In the genomic region with DNA sequence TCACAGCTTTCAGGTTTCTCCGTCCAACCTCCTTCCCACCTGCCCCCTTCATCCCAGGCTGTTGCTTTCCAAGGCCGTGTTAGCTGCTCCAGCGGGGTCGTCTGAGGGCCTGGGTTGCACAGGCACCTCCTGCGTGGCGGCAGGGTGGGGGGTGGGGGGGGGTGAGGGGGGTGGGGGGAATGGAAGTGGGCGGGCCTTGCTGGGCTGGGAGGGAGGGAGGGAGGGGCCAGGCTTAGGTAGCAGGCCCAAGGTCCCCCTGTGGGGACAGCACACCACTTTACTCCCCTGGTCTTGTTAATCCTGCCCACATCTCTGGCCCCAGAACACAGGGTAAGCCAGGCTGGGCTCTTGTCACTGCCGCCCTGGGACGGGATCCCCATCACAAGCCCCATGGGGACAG, we compare ENCODE assay signal across 14 cellular contexts.
DNase-seq lines count a peak whose midpoint lies in the region; ATAC-seq and TF ChIP-seq lines count a peak whose summit lies in the region.
"Had no signal": no experiment of that assay in that cellular context is flagged by ENCODE, and none has a peak within 500 bp of the region (broad histone marks: within the 10 kb centered on the region; RNA-seq: fewer than 3 reads in every experiment).

No MANE protein-coding gene starts in this region.

- H3K9me3 ChIP-seq in BLaER1: no peaks in the 10 kb centered on the region
- H3K9me3 ChIP-seq in WERI-Rb-1 (ENCODE audit: severe bottlenecking): no peaks in the 10 kb centered on the region
- H3K9me3 ChIP-seq in neuronal stem cell (replicated peaks in 1 of 2; ENCODE audit: control insufficient read depth in 2 of 2, insufficient read depth in 1 of 2, low read depth in 1 of 2, low read length in 2 of 2): no peaks in the 10 kb centered on the region
- no peaks in the 10 kb centered on the region for H3K9me3 ChIP-seq in upper lobe of right lung
- no peaks in the 10 kb centered on the region for H3K9me3 ChIP-seq in PC-3 (ENCODE audit: low read length)
- H3K9me3 ChIP-seq: Caco-2 had no signal

- H3K9ac ChIP-seq in BLaER1: 0 out of 2 replicates have a peak overlapping the region, but pooled peaks have one; percentile 15
- no peak overlapping the region for H3K9ac ChIP-seq in neuronal stem cell (ENCODE audit: low read depth, low read length, poor library complexity)
- no peak overlapping the region for H3K9ac ChIP-seq in PC-3 (ENCODE audit: low read length)
- H3K9ac ChIP-seq: KMS-11 had no signal

- no peak overlapping the region for H2BK120ac ChIP-seq in neuronal stem cell (ENCODE audit: low read depth, low read length)

- POLR2A ChIA-PET in PC-3 (lab: Charles Lee; ENCODE audit: unreplicated experiment): no interaction called here

- no peak overlapping the region for H2BK12ac ChIP-seq in neuronal stem cell (ENCODE audit: low read length)

- CTCF ChIA-PET in PC-3 (lab: Charles Lee): no interaction called here

- H2AK5ac ChIP-seq in neuronal stem cell (ENCODE audit: low read depth, low read length): no peak overlapping the region

- ATAC-seq in GM23338 (peak; percentile 20; the same call in 2 of the 3 replicates), upper lobe of right lung (no peak), HG03354 (IDR thresholded peaks at IDR 0.05; ENCODE audit: poor library complexity, severe bottlenecking, unreplicated experiment) (no peak), PC-3 (no peak)
- ATAC-seq: HCT116 had no signal

- H3K36me3 ChIP-seq in BLaER1: peaks cover 77% of the 10 kb centered on the region
- no peaks in the 10 kb centered on the region for H3K36me3 ChIP-seq in GM23338 (ENCODE audit: insufficient read depth)
- H3K36me3 ChIP-seq in WERI-Rb-1: peaks cover 29% of the 10 kb centered on the region
- H3K36me3 ChIP-seq in neuronal stem cell (replicated peaks in 1 of 2; ENCODE audit: control insufficient read depth in 2 of 2, insufficient read depth in 2 of 2, low read length in 2 of 2): peaks cover 27 to 28% of the 10 kb centered on the region in 2 donors
- peaks cover 34% of the 10 kb centered on the region for H3K36me3 ChIP-seq in upper lobe of right lung
- H3K36me3 ChIP-seq in PC-3 (ENCODE audit: low read depth, low read length): no peaks in the 10 kb centered on the region

- H3K27me3 ChIP-seq in BLaER1: no peaks in the 10 kb centered on the region
- no peaks in the 10 kb centered on the region for H3K27me3 ChIP-seq in GM23338 (ENCODE audit: insufficient read depth)
- no peaks in the 10 kb centered on the region for H3K27me3 ChIP-seq in WERI-Rb-1 (ENCODE audit: insufficient read depth, low read depth, severe bottlenecking)
- H3K27me3 ChIP-seq in neuronal stem cell (ENCODE audit: control insufficient read depth in 3 of 3, insufficient read depth in 3 of 3, low read depth in 1 of 3, low read length in 3 of 3): no peaks in the 10 kb centered on the region
- H3K27me3 ChIP-seq in upper lobe of right lung: no peaks in the 10 kb centered on the region
- H3K27me3 ChIP-seq in PC-3 (ENCODE audit: low read length): no peaks in the 10 kb centered on the region

- no peaks in the 10 kb centered on the region for H3K27me3 Mint-ChIP-seq in GM23338 (ENCODE audit: insufficient read depth, low read depth, poor library complexity)
- H3K27me3 Mint-ChIP-seq: B cell; CD4-positive, alpha-beta T cell had no signal

- H3F3A ChIP-seq in GM23338 (replicated peaks; ENCODE audit: low read depth) (no peaks in the 10 kb centered on the region), PC-3 (ENCODE audit: low read length, unreplicated experiment) (no peaks in the 10 kb centered on the region)

- no peak overlapping the region for H3K4me3 Mint-ChIP-seq in GM23338
- H3K4me3 Mint-ChIP-seq: B cell; CD4-positive, alpha-beta T cell; HFFc6 had no signal

- H2BK5ac ChIP-seq in neuronal stem cell (ENCODE audit: low read length): peak overlapping the region; percentile 24

- no peak overlapping the region for H3K4ac ChIP-seq in neuronal stem cell (ENCODE audit: low read length)

- no peak overlapping the region for H3K27ac Mint-ChIP-seq in GM23338
- H3K27ac Mint-ChIP-seq: B cell; CD4-positive, alpha-beta T cell; HFFc6 had no signal

- H3K4me3 ChIP-seq in BLaER1: no peak overlapping the region
- H3K4me3 ChIP-seq in GM23338: no peak overlapping the region
- H3K4me3 ChIP-seq in WERI-Rb-1 (ENCODE audit: low read depth, low read length): no peak overlapping the region
- no peak overlapping the region for H3K4me3 ChIP-seq in neuronal stem cell (ENCODE audit: low read length in 2 of 2)
- no peak overlapping the region for H3K4me3 ChIP-seq in upper lobe of right lung
- no peak overlapping the region for H3K4me3 ChIP-seq in PC-3 (ENCODE audit: low read length)

- DNase-seq in GM23338 (ENCODE audit: low spot score): no peak
- DNase-seq in WERI-Rb-1: peak; percentile 79
- no peak for DNase-seq in neuronal stem cell (ENCODE audit: low spot score)
- no peak for DNase-seq in upper lobe of right lung
- no peak for DNase-seq in PC-3
- DNase-seq: Caco-2; CD4-positive, alpha-beta T cell; HFFc6 had no signal

- H3K9me2 ChIP-seq in GM23338 (ENCODE audit: insufficient read depth) (no peaks in the 10 kb centered on the region), PC-3 (replicated peaks; ENCODE audit: low read length) (no peaks in the 10 kb centered on the region)

- intact Hi-C loops in upper lobe of right lung (cut with DNase I): no loop called here
- intact Hi-C loops in PC-3 (cut with micrococcal nuclease): no loop called here

- H3K79me1 ChIP-seq in neuronal stem cell (ENCODE audit: low read depth, low read length): peaks cover 11% of the 10 kb centered on the region

- H3K27ac ChIP-seq in BLaER1 (no peak overlapping the region), GM23338 (ENCODE audit: low read depth) (no peak overlapping the region), WERI-Rb-1 (peak overlapping the region; percentile 91), neuronal stem cell (replicated peaks; ENCODE audit: low read length) (no peak overlapping the region), upper lobe of right lung (no peak overlapping the region), PC-3 (ENCODE audit: low read length) (no peak overlapping the region)
- H3K27ac ChIP-seq: C4-2B, KMS-11 had no signal

- no peak overlapping the region for H3K14ac ChIP-seq in neuronal stem cell (ENCODE audit: low read length)

- BruUV-seq in PC-3 (replicated peaks; lab: Mats Ljungman, UMichigan): no TSS peak

- H4K20me1 ChIP-seq in BLaER1: peaks cover 94% of the 10 kb centered on the region
- no peaks in the 10 kb centered on the region; the same call in 1 of the 2 replicates for H4K20me1 ChIP-seq in GM23338 (replicated peaks; ENCODE audit: insufficient read depth)
- H4K20me1 ChIP-seq in PC-3 (ENCODE audit: low read length): no peaks in the 10 kb centered on the region

- H3K9me3 Mint-ChIP-seq in GM23338: no peaks in the 10 kb centered on the region
- H3K9me3 Mint-ChIP-seq: CD4-positive, alpha-beta T cell; HFFc6 had no signal

- H2AFZ ChIP-seq in GM23338 (no peak overlapping the region), neuronal stem cell (ENCODE audit: low read length) (no peak overlapping the region), PC-3 (ENCODE audit: low read length) (no peak overlapping the region)

- H3K79me2 ChIP-seq in GM23338 (replicated peaks; ENCODE audit: insufficient read depth) (no peaks in the 10 kb centered on the region), PC-3 (ENCODE audit: low read length) (no peaks in the 10 kb centered on the region)

- no CpG with 5 or more reads among the region's 9 CpGs for WGBS in neuronal stem cell (ENCODE audit: extremely low coverage in 2 of 2, insufficient read length in 2 of 2, insufficient replicate concordance in 1 of 2), 2 donors

- H3K4me1 ChIP-seq in BLaER1: peaks cover 54% of the 10 kb centered on the region
- H3K4me1 ChIP-seq in GM23338 (ENCODE audit: insufficient read depth): no peaks in the 10 kb centered on the region
- no peaks in the 10 kb centered on the region for H3K4me1 ChIP-seq in neuronal stem cell (ENCODE audit: control insufficient read depth in 2 of 2, insufficient read depth in 1 of 2, low read depth in 1 of 2, low read length in 2 of 2)
- peaks cover 5% of the 10 kb centered on the region for H3K4me1 ChIP-seq in upper lobe of right lung
- no peaks in the 10 kb centered on the region for H3K4me1 ChIP-seq in PC-3 (ENCODE audit: insufficient read depth, low read length)
- H3K4me1 ChIP-seq: Caco-2 had no signal

- H3K23ac ChIP-seq in neuronal stem cell (ENCODE audit: low read depth, low read length, poor library complexity): peak overlapping the region; percentile 65

- no peak for TF ChIP-seq CTCF in GM23338 (conservative IDR thresholded peaks at IDR 0.05; ENCODE audit: low read depth in 2 of 2)
- no peak for TF ChIP-seq CTCF in WERI-Rb-1 (IDR thresholded peaks at IDR 0.05; ENCODE audit: low read depth, low read length)
- TF ChIP-seq CTCF in upper lobe of right lung (IDR thresholded peaks at IDR 0.05): no peak
- TF ChIP-seq CTCF in PC-3 (conservative IDR thresholded peaks at IDR 0.05; ENCODE audit: low read depth, low read length): no peak

- H3K4me2 ChIP-seq in BLaER1 (peak overlapping the region; percentile 79; the same call in 1 of the 2 replicates), GM23338 (no peak overlapping the region), neuronal stem cell (ENCODE audit: insufficient read depth, low read length, poor library complexity, severe bottlenecking) (no peak overlapping the region), PC-3 (ENCODE audit: low read length) (no peak overlapping the region)
- H3K4me2 ChIP-seq: KMS-11 had no signal

- H3K36me3 Mint-ChIP-seq in GM23338 (ENCODE audit: low read depth): peaks cover 7% of the 10 kb centered on the region; the same call in 1 of the 3 replicates

- no peaks in the 10 kb centered on the region for H3K4me1 Mint-ChIP-seq in GM23338
- H3K4me1 Mint-ChIP-seq: B cell had no signal

- no peak overlapping the region for H4K91ac ChIP-seq in neuronal stem cell (ENCODE audit: low read depth, low read length, poor library complexity)

- no peak overlapping the region for H4K8ac ChIP-seq in neuronal stem cell (ENCODE audit: low read depth, low read length)

- H2BK15ac ChIP-seq in neuronal stem cell (ENCODE audit: low read length): no peak overlapping the region

- peak overlapping the region; percentile 48 for H3K18ac ChIP-seq in neuronal stem cell (ENCODE audit: low read length)

TF ChIP-seq in GM23338, 12 proteins besides CTCF, POLR2A, EP300 and RAD21 (continues in another document):
- TF ChIP-seq ZNF114 (CRISPR knock-in tag; IDR thresholded peaks at IDR 0.05) (no peak), NANOG (IDR thresholded peaks at IDR 0.05; ENCODE audit: borderline replicate concordance) (no peak)
